8 cellular contexts compared by ENCODE assay signal in the genomic region with DNA sequence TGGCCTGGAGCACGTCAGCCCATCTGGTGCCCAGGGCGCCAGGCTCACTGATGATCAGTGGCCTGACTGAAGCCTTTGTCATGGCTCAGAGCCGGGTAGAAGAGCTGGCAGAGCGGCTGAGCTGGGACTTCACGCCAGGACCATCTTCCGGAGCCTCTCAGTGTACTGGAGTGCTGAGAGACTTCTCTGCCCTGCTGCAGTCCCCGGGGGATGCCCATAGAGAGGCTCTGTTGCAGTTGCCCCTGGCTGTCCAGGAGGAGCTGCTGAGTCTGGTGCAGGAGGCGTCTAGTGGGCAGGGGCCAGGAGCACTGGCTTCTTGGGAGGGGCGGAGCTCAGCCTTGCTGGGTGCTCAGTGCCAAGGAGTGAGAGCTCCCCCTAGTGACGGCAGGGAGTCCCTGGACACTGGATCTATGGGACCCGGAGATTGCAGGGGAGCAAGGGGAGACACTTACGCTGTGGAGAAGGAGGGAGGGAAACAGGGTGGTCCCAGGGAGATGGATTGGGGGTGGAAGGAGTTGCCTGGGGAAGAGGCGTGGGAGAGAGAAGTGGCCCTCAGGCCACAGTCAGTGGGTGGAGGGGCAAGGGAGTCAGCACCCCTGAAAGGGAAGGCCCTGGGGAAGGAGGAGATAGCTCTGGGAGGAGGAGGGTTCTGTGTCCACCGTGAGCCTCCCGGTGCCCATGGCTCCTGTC. TPM values are rescaled to one million over a fixed set of nuclear protein-coding genes. Genes with fewer than 3 reads are reported as not detected.
DNase-seq lines count a peak whose midpoint lies in the region; ATAC-seq and TF ChIP-seq lines count a peak whose summit lies in the region.

No MANE protein-coding gene starts in this region.

- peak; percentile 55 for ATAC-seq in GM21717 (IDR thresholded peaks at IDR 0.05; ENCODE audit: unreplicated experiment)
- peak; percentile 51 to 57 for ATAC-seq in activated T-cell treated with anti-CD3 and anti-CD28 coated beads, Interleukin-2, amount 50 U/mL, for 4 hours
- ATAC-seq in naive thymus-derived CD8-positive, alpha-beta T cell, result peak; percentile 53 to 58
- ATAC-seq in stimulated activated memory B cell treated with anti-CD40 and anti-IgM and Interleukin-4, amounts not matched to agents 10 μg/mL and 1 μg/mL and 100 μg/mL, for 72 hours, result peak; percentile 78

- no peaks in the 10 kb centered on the region for H3K27me3 Mint-ChIP-seq in activated T-cell treated with anti-CD3 and anti-CD28 coated beads, Interleukin-2, amount 50 U/mL, for 4 hours (ENCODE audit: low read depth)
- H3K27me3 Mint-ChIP-seq in naive thymus-derived CD8-positive, alpha-beta T cell, result no peaks in the 10 kb centered on the region
- H3K27me3 Mint-ChIP-seq in stimulated activated memory B cell treated with anti-CD40 and anti-IgM and Interleukin-4, amounts not matched to agents 10 μg/mL and 1 μg/mL and 100 μg/mL, for 72 hours, result no peaks in the 10 kb centered on the region

- H3K4me3 Mint-ChIP-seq in activated T-cell treated with anti-CD3 and anti-CD28 coated beads, Interleukin-2, amount 50 U/mL, for 4 hours, result peak overlapping the region; percentile 91
- peak overlapping the region; percentile 85 to 94 (median 90) for H3K4me3 Mint-ChIP-seq in naive thymus-derived CD8-positive, alpha-beta T cell
- peak overlapping the region; percentile 84 for H3K4me3 Mint-ChIP-seq in stimulated activated memory B cell treated with anti-CD40 and anti-IgM and Interleukin-4, amounts not matched to agents 10 μg/mL and 1 μg/mL and 100 μg/mL, for 72 hours

- TF ChIP-seq POLR2A in esophagus squamous epithelium (IDR thresholded peaks at IDR 0.05), result no peak

- no peaks in the 10 kb centered on the region for H3K27me3 ChIP-seq in esophagus squamous epithelium

- DNase-seq in DMS79 treated with DMSO at 0.1 percent for 48 hours (lab: John Stamatoyannopoulos, UW) (peak; percentile 91), esophagus squamous epithelium (lab: John Stamatoyannopoulos, UW) (peak; percentile 56)
- DNase-seq in Jurkat, Clone E6-1 (ENCODE audit: low read depth, low spot score), result peak; percentile 86
- peak; percentile 88 for DNase-seq in activated T-cell treated with anti-CD3 and anti-CD28 coated beads, Interleukin-2, amount 50 U/mL, for 4 hours
- peak; percentile 79 to 94 (median 86) for DNase-seq in naive thymus-derived CD8-positive, alpha-beta T cell

- H3K4me1 ChIP-seq in esophagus squamous epithelium, result peaks cover 27 to 77% (median 43%) of the 10 kb centered on the region in 3 donors

- WGBS in esophagus squamous epithelium, 2 donors, result 17 to 22% methylated on average over 4 to 10 of the region's 15 CpGs

- no peak overlapping the region; the same call in 1 of the 2 replicates for H3K4me3 ChIP-seq in Jurkat, Clone E6-1 (ENCODE audit: low read length)
- H3K4me3 ChIP-seq in esophagus squamous epithelium, result peak overlapping the region in 3 of 4 donors; percentile 79 to 88 (median 80)

- H3K27ac ChIP-seq in esophagus squamous epithelium, result peak overlapping the region; percentile 93 to 99 (median 98)

- TF ChIP-seq CTCF in esophagus squamous epithelium (IDR thresholded peaks at IDR 0.05), result peak; percentile 85 to 96 (median 92)

- H3K27ac Mint-ChIP-seq in naive thymus-derived CD8-positive, alpha-beta T cell, result peak overlapping the region; percentile 88 to 98 (median 96)
- peak overlapping the region; percentile 98 for H3K27ac Mint-ChIP-seq in stimulated activated memory B cell treated with anti-CD40 and anti-IgM and Interleukin-4, amounts not matched to agents 10 μg/mL and 1 μg/mL and 100 μg/mL, for 72 hours

- H3K4me1 Mint-ChIP-seq in activated T-cell treated with anti-CD3 and anti-CD28 coated beads, Interleukin-2, amount 50 U/mL, for 4 hours (ENCODE audit: low read depth), result peaks cover 44% of the 10 kb centered on the region
- peaks cover 26 to 58% (median 49%) of the 10 kb centered on the region in 4 donors for H3K4me1 Mint-ChIP-seq in naive thymus-derived CD8-positive, alpha-beta T cell
- peaks cover 51% of the 10 kb centered on the region for H3K4me1 Mint-ChIP-seq in stimulated activated memory B cell treated with anti-CD40 and anti-IgM and Interleukin-4, amounts not matched to agents 10 μg/mL and 1 μg/mL and 100 μg/mL, for 72 hours

- POLR2A ChIA-PET in naive thymus-derived CD8-positive, alpha-beta T cell (lab: Charles Lee), result interaction anchor here (0.6 to 5.2 kb wide), 22 partner anchors 9 to 296 kb away, joined by 3 to 110 read pairs (median 4); a partner anchor contains a TSS

- no peaks in the 10 kb centered on the region for H3K9me3 Mint-ChIP-seq in activated T-cell treated with anti-CD3 and anti-CD28 coated beads, Interleukin-2, amount 50 U/mL, for 4 hours
- no peaks in the 10 kb centered on the region for H3K9me3 Mint-ChIP-seq in naive thymus-derived CD8-positive, alpha-beta T cell
- H3K9me3 Mint-ChIP-seq in stimulated activated memory B cell treated with anti-CD40 and anti-IgM and Interleukin-4, amounts not matched to agents 10 μg/mL and 1 μg/mL and 100 μg/mL, for 72 hours, result no peaks in the 10 kb centered on the region

- H3K9me3 ChIP-seq in esophagus squamous epithelium, result no peaks in the 10 kb centered on the region

- H3K36me3 ChIP-seq in esophagus squamous epithelium, result peaks cover 14 to 54% (median 20%) of the 10 kb centered on the region in 3 donors

- H3K36me3 Mint-ChIP-seq in activated T-cell treated with anti-CD3 and anti-CD28 coated beads, Interleukin-2, amount 50 U/mL, for 4 hours (ENCODE audit: insufficient read depth), result peaks cover 26% of the 10 kb centered on the region
- peaks cover 0 to 47% (median 4%) of the 10 kb centered on the region in 3 donors for H3K36me3 Mint-ChIP-seq in naive thymus-derived CD8-positive, alpha-beta T cell
- peaks cover 37% of the 10 kb centered on the region for H3K36me3 Mint-ChIP-seq in stimulated activated memory B cell treated with anti-CD40 and anti-IgM and Interleukin-4, amounts not matched to agents 10 μg/mL and 1 μg/mL and 100 μg/mL, for 72 hours

- intact Hi-C loops in esophagus squamous epithelium (cut with DNase I), result loop anchor here (5.0 kb wide), 2 partner anchors 64 to 99 kb away; a partner anchor contains a TSS

TF ChIP-seq in PFSK-1, 5 proteins besides CTCF, POLR2A, EP300 and RAD21 (continues in another document):
- TF ChIP-seq, protein P1, sequence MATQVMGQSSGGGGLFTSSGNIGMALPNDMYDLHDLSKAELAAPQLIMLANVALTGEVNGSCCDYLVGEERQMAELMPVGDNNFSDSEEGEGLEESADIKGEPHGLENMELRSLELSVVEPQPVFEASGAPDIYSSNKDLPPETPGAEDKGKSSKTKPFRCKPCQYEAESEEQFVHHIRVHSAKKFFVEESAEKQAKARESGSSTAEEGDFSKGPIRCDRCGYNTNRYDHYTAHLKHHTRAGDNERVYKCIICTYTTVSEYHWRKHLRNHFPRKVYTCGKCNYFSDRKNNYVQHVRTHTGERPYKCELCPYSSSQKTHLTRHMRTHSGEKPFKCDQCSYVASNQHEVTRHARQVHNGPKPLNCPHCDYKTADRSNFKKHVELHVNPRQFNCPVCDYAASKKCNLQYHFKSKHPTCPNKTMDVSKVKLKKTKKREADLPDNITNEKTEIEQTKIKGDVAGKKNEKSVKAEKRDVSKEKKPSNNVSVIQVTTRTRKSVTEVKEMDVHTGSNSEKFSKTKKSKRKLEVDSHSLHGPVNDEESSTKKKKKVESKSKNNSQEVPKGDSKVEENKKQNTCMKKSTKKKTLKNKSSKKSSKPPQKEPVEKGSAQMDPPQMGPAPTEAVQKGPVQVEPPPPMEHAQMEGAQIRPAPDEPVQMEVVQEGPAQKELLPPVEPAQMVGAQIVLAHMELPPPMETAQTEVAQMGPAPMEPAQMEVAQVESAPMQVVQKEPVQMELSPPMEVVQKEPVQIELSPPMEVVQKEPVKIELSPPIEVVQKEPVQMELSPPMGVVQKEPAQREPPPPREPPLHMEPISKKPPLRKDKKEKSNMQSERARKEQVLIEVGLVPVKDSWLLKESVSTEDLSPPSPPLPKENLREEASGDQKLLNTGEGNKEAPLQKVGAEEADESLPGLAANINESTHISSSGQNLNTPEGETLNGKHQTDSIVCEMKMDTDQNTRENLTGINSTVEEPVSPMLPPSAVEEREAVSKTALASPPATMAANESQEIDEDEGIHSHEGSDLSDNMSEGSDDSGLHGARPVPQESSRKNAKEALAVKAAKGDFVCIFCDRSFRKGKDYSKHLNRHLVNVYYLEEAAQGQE (IDR thresholded peaks at IDR 0.05; ENCODE audit: insufficient read depth in 1 of 2, low read depth in 2 of 2, low read length in 2 of 2), result no peak
- TF ChIP-seq FOXP2 (optimal IDR thresholded peaks at IDR 0.05; ENCODE audit: borderline replicate concordance, extremely low read depth, extremely low read length, insufficient read depth), result peak; percentile 54

RNA-seq across cellular contexts. Expression of a gene that starts 2.0 kb away (rescaled TPM):
- polyA plus RNA-seq in Jurkat, Clone E6-1 (2012; ENCODE audit: insufficient read depth, insufficient read length), result 27.4 TPM
- 31.6 TPM for polyA plus RNA-seq in PFSK-1 (2012; ENCODE audit: insufficient read length, low read depth)
- total RNA-seq in activated T-cell treated with anti-CD3 and anti-CD28 coated beads, Interleukin-2, amount 50 U/mL, for 4 hours, result 10 to 100 TPM; 53.2 to 65.1 (median 56.5) TPM
- total RNA-seq in esophagus squamous epithelium, result 10 to 100 TPM; 35.6 to 68.9 (median 42.9) TPM
- 100 to 1,000 TPM; 142 to 150 TPM for total RNA-seq in naive thymus-derived CD8-positive, alpha-beta T cell
- polyA plus RNA-seq in naive thymus-derived CD8-positive, alpha-beta T cell, result 10 to 100 TPM in 2 of 3 donors, 1 to 10 TPM in 1; 9.1 to 16.9 (median 10.6) TPM

RNA-seq across cellular contexts. Expression of a gene that starts 2.2 kb away (rescaled TPM):
- polyA plus RNA-seq in Jurkat, Clone E6-1 (2012; ENCODE audit: insufficient read depth, insufficient read length), result 0.74 TPM
- 2.8 TPM for polyA plus RNA-seq in PFSK-1 (2012; ENCODE audit: insufficient read length, low read depth)
- 1 to 10 TPM; 3.1 to 5.6 (median 3.6) TPM for total RNA-seq in activated T-cell treated with anti-CD3 and anti-CD28 coated beads, Interleukin-2, amount 50 U/mL, for 4 hours
- total RNA-seq in esophagus squamous epithelium, result under 1 TPM in 3 of 4 donors, not detected in 1; 0.13 to 0.95 (median 0.85) TPM
- 1 to 10 TPM; 3.9 to 4.8 TPM for total RNA-seq in naive thymus-derived CD8-positive, alpha-beta T cell
- polyA plus RNA-seq in naive thymus-derived CD8-positive, alpha-beta T cell, result under 1 TPM in 1 of 3 donors, not detected in 2; 0.23 TPM

RNA-seq across cellular contexts. Expression of a gene that starts 10.9 kb away (rescaled TPM):
- 81.0 TPM for polyA plus RNA-seq in Jurkat, Clone E6-1 (2012; ENCODE audit: insufficient read depth, insufficient read length)
- 64.8 TPM for polyA plus RNA-seq in PFSK-1 (2012; ENCODE audit: insufficient read length, low read depth)
- total RNA-seq in activated T-cell treated with anti-CD3 and anti-CD28 coated beads, Interleukin-2, amount 50 U/mL, for 4 hours, result 10 to 100 TPM; 52.6 to 59.9 (median 59.4) TPM
- total RNA-seq in esophagus squamous epithelium, result 10 to 100 TPM; 16.1 to 36.0 (median 20.4) TPM
- total RNA-seq in naive thymus-derived CD8-positive, alpha-beta T cell, result 100 to 1,000 TPM; 140 to 145 TPM
- polyA plus RNA-seq in naive thymus-derived CD8-positive, alpha-beta T cell, result 10 to 100 TPM; 70.3 to 90.8 (median 89.5) TPM

RNA-seq across cellular contexts. Expression of a gene that starts 32.9 kb away (rescaled TPM):
- 1.4 TPM for polyA plus RNA-seq in Jurkat, Clone E6-1 (2012; ENCODE audit: insufficient read depth, insufficient read length)
- 20.0 TPM for polyA plus RNA-seq in PFSK-1 (2012; ENCODE audit: insufficient read length, low read depth)
- under 1 TPM in 2 of 3 donors, not detected in 1; 0.03 to 0.05 TPM for total RNA-seq in activated T-cell treated with anti-CD3 and anti-CD28 coated beads, Interleukin-2, amount 50 U/mL, for 4 hours
- 10 to 100 TPM in 3 of 4 donors, 1 to 10 TPM in 1; 4.7 to 14.7 (median 11.8) TPM for total RNA-seq in esophagus squamous epithelium
- under 1 TPM; 0.29 to 0.36 TPM for total RNA-seq in naive thymus-derived CD8-positive, alpha-beta T cell
- under 1 TPM in 1 of 3 donors, not detected in 2; 0.13 TPM for polyA plus RNA-seq in naive thymus-derived CD8-positive, alpha-beta T cell
